ENCODE assay signal across 1 cellular context in the genomic region with DNA sequence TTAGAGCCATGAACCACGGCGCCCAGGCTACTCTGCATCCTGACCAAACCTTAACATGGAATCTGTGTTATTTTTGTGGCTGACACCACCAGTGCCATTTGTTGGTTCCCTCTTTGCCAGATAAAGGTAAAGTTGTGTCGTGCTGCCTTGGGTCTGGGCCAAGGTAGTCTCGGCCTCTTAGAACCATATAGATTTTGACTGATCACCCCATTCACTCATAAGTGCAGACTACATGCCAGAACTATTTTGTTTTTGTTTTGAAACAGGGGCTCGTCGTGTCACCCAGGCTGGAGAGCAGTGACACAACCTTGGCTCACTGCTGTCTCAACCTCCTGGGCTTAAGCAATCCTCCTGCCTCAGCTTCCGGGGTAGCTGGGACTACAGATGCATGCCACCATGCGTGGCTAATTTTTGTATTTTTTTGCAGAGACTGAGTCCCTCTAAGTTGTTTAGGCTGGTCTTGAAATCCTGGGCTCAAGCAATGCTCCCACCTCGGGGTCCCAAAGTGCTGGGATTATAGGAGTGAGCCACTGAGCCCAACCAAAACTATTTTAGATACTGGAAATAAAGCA.
TF ChIP-seq lines count a peak whose summit lies in the region.

No MANE protein-coding gene starts in this region.

TF ChIP-seq in K562, 482 proteins besides CTCF, POLR2A, EP300 and RAD21:
- TF ChIP-seq, protein P1, sequence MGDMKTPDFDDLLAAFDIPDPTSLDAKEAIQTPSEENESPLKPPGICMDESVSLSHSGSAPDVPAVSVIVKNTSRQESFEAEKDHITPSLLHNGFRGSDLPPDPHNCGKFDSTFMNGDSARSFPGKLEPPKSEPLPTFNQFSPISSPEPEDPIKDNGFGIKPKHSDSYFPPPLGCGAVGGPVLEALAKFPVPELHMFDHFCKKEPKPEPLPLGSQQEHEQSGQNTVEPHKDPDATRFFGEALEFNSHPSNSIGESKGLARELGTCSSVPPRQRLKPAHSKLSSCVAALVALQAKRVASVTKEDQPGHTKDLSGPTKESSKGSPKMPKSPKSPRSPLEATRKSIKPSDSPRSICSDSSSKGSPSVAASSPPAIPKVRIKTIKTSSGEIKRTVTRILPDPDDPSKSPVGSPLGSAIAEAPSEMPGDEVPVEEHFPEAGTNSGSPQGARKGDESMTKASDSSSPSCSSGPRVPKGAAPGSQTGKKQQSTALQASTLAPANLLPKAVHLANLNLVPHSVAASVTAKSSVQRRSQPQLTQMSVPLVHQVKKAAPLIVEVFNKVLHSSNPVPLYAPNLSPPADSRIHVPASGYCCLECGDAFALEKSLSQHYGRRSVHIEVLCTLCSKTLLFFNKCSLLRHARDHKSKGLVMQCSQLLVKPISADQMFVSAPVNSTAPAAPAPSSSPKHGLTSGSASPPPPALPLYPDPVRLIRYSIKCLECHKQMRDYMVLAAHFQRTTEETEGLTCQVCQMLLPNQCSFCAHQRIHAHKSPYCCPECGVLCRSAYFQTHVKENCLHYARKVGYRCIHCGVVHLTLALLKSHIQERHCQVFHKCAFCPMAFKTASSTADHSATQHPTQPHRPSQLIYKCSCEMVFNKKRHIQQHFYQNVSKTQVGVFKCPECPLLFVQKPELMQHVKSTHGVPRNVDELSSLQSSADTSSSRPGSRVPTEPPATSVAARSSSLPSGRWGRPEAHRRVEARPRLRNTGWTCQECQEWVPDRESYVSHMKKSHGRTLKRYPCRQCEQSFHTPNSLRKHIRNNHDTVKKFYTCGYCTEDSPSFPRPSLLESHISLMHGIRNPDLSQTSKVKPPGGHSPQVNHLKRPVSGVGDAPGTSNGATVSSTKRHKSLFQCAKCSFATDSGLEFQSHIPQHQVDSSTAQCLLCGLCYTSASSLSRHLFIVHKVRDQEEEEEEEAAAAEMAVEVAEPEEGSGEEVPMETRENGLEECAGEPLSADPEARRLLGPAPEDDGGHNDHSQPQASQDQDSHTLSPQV (IDR thresholded peaks at IDR 0.05) = peak; percentile 80
- TF ChIP-seq DMBX1 (CRISPR knock-in tag; IDR thresholded peaks at IDR 0.05; ENCODE audit: borderline replicate concordance) = 0 out of 2 replicates have a peak, but pooled peaks have one; percentile 61
- no peak for TF ChIP-seq CEBPG (CRISPR knock-in tag; IDR thresholded peaks at IDR 0.05)
- peak; percentile 70 to 79 for TF ChIP-seq CEBPG (tag; conservative IDR thresholded peaks at IDR 0.05 in 1 of 2, IDR thresholded peaks at IDR 0.05 in 1 of 2)
- peak; percentile 37; the same call in 1 of the 2 replicates for TF ChIP-seq ETV1 (tag; conservative IDR thresholded peaks at IDR 0.05; ENCODE audit: low read depth)
- 0 out of 2 replicates have a peak, but pooled peaks have one; percentile 9 for TF ChIP-seq GABPA (tag; conservative IDR thresholded peaks at IDR 0.05; ENCODE audit: low read depth)
- TF ChIP-seq, protein P2, sequence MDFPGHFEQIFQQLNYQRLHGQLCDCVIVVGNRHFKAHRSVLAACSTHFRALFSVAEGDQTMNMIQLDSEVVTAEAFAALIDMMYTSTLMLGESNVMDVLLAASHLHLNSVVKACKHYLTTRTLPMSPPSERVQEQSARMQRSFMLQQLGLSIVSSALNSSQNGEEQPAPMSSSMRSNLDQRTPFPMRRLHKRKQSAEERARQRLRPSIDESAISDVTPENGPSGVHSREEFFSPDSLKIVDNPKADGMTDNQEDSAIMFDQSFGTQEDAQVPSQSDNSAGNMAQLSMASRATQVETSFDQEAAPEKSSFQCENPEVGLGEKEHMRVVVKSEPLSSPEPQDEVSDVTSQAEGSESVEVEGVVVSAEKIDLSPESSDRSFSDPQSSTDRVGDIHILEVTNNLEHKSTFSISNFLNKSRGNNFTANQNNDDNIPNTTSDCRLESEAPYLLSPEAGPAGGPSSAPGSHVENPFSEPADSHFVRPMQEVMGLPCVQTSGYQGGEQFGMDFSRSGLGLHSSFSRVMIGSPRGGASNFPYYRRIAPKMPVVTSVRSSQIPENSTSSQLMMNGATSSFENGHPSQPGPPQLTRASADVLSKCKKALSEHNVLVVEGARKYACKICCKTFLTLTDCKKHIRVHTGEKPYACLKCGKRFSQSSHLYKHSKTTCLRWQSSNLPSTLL (IDR thresholded peaks at IDR 0.05) = no peak
- TF ChIP-seq SMAD4 (CRISPR knock-in tag; conservative IDR thresholded peaks at IDR 0.05) = peak; percentile 41; the same call in 1 of the 2 replicates
- TF ChIP-seq, protein P3, sequence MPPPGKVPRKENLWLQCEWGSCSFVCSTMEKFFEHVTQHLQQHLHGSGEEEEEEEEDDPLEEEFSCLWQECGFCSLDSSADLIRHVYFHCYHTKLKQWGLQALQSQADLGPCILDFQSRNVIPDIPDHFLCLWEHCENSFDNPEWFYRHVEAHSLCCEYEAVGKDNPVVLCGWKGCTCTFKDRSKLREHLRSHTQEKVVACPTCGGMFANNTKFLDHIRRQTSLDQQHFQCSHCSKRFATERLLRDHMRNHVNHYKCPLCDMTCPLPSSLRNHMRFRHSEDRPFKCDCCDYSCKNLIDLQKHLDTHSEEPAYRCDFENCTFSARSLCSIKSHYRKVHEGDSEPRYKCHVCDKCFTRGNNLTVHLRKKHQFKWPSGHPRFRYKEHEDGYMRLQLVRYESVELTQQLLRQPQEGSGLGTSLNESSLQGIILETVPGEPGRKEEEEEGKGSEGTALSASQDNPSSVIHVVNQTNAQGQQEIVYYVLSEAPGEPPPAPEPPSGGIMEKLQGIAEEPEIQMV (tag; conservative IDR thresholded peaks at IDR 0.05; ENCODE audit: low read depth) = 0 out of 2 replicates have a peak, but pooled peaks have one; percentile 15
- TF ChIP-seq NFE2L1 (tag; IDR thresholded peaks at IDR 0.05; ENCODE audit: borderline replicate concordance, low read depth) = peak; percentile 25; the same call in 1 of the 2 replicates
- no peak for TF ChIP-seq SNIP1 (IDR thresholded peaks at IDR 0.05; ENCODE audit: low read depth)
- 0 out of 2 replicates have a peak, but pooled peaks have one; percentile 54 for TF ChIP-seq NFXL1 (CRISPR knock-in tag; IDR thresholded peaks at IDR 0.05)
- peak; percentile 93 for TF ChIP-seq CEBPB (tag; IDR thresholded peaks at IDR 0.05)
- TF ChIP-seq PTTG1 (tag; IDR thresholded peaks at IDR 0.05; ENCODE audit: low read depth) = peak; percentile 29; the same call in 1 of the 2 replicates
- no peak for TF ChIP-seq ZNF766 (CRISPR knock-in tag; conservative IDR thresholded peaks at IDR 0.05)
- TF ChIP-seq, protein P4, sequence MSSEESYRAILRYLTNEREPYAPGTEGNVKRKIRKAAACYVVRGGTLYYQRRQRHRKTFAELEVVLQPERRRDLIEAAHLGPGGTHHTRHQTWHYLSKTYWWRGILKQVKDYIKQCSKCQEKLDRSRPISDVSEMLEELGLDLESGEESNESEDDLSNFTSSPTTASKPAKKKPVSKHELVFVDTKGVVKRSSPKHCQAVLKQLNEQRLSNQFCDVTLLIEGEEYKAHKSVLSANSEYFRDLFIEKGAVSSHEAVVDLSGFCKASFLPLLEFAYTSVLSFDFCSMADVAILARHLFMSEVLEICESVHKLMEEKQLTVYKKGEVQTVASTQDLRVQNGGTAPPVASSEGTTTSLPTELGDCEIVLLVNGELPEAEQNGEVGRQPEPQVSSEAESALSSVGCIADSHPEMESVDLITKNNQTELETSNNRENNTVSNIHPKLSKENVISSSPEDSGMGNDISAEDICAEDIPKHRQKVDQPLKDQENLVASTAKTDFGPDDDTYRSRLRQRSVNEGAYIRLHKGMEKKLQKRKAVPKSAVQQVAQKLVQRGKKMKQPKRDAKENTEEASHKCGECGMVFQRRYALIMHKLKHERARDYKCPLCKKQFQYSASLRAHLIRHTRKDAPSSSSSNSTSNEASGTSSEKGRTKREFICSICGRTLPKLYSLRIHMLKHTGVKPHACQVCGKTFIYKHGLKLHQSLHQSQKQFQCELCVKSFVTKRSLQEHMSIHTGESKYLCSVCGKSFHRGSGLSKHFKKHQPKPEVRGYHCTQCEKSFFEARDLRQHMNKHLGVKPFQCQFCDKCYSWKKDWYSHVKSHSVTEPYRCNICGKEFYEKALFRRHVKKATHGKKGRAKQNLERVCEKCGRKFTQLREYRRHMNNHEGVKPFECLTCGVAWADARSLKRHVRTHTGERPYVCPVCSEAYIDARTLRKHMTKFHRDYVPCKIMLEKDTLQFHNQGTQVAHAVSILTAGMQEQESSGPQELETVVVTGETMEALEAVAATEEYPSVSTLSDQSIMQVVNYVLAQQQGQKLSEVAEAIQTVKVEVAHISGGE (CRISPR knock-in tag; IDR thresholded peaks at IDR 0.05) = peak in 1 of 3 experiments; percentile 92; a peak in 2 of 6 replicates
- no peak for TF ChIP-seq NR2C1 (IDR thresholded peaks at IDR 0.05)
- TF ChIP-seq NR2C1 (tag; IDR thresholded peaks at IDR 0.05) = 0 out of 2 replicates have a peak, but pooled peaks have one; percentile 23
